ENCODE assay signal across 16 cellular contexts in genomic region chr17:21678451-21679081, GRCh38. TPM values are rescaled to one million over a fixed set of nuclear protein-coding genes. Genes with fewer than 3 reads are reported as not detected.
DNase-seq lines count a peak whose midpoint lies in the region; FAIRE-seq and TF ChIP-seq lines count a peak whose summit lies in the region.
"Had no signal": no experiment of that assay in that cellular context is flagged by ENCODE, and none has a peak within 500 bp of the region (broad histone marks: within the 10 kb centered on the region; RNA-seq: fewer than 3 reads in every experiment).

No MANE protein-coding gene starts in this region.

- peak overlapping the region; percentile 17 for H3K9ac ChIP-seq in NT2/D1 (ENCODE audit: insufficient read length, low read depth)

- H3K27ac Mint-ChIP-seq in activated T-helper 1 cell treated with anti-CD3 and anti-CD28 coated beads, Interleukin-12 subunit alpha, Interleukin-12 subunit beta, Interleukin-2, Interleukin-4 antibody, amounts not matched to agents 30 ng/mL and 10 ng/mL and 1 ng/mL, durations not matched to agents 14 hours and 24 hours and 36 hours: no peak overlapping the region
- H3K27ac Mint-ChIP-seq: activated CD4-positive, alpha-beta memory T cell treated with anti-CD3 and anti-CD28 coated beads, Interleukin-2, amount 10 ng/mL, durations not matched to agents 7 days and 5 days; CD4-positive, alpha-beta memory T cell had no signal

- H3K36me3 ChIP-seq in NT2/D1 (ENCODE audit: insufficient read depth, insufficient read length, low read length): no peaks in the 10 kb centered on the region
- H3K36me3 ChIP-seq in osteoblast (ENCODE audit: insufficient read depth, low read length): no peaks in the 10 kb centered on the region
- H3K36me3 ChIP-seq in small intestine (ENCODE audit: control insufficient read depth in 2 of 2, insufficient read depth in 2 of 2, low read length in 2 of 2): no peaks in the 10 kb centered on the region
- H3K36me3 ChIP-seq: left ventricle myocardium inferior, SJSA1, transverse colon had no signal

- in situ Hi-C loops in G401 (cut with HindIII; ENCODE audit: low sequenced_read_pairs): no loop called here

- H3K27ac ChIP-seq in osteoblast (ENCODE audit: low read depth, low read length) (no peak overlapping the region), small intestine (ENCODE audit: low read depth in 1 of 2, low read length in 1 of 2) (no peak overlapping the region)
- H3K27ac ChIP-seq: left ventricle myocardium inferior, SJSA1, transverse colon had no signal

- H3K9me3 Mint-ChIP-seq in activated T-helper 1 cell treated with anti-CD3 and anti-CD28 coated beads, Interleukin-12 subunit alpha, Interleukin-12 subunit beta, Interleukin-2, Interleukin-4 antibody, amounts not matched to agents 30 ng/mL and 10 ng/mL and 1 ng/mL, durations not matched to agents 14 hours and 24 hours and 36 hours: peaks cover 13% of the 10 kb centered on the region

- H3K4me3 ChIP-seq in NT2/D1 (ENCODE audit: insufficient read length, low read depth) (no peak overlapping the region), osteoblast (ENCODE audit: insufficient read depth, low read length) (no peak overlapping the region), small intestine (ENCODE audit: low read depth in 1 of 2, low read length in 2 of 2) (no peak overlapping the region)
- H3K4me3 ChIP-seq: left ventricle myocardium inferior, SJSA1, transverse colon had no signal

- peak; percentile 51 for DNase-seq in NCI-H146 (lab: John Stamatoyannopoulos, UW)
- no peak for DNase-seq in NCI-H146 treated with DMSO at 0.1 percent for 48 hours (lab: John Stamatoyannopoulos, UW; ENCODE audit: unreplicated experiment)
- peak; percentile 59 for DNase-seq in G401 (ENCODE audit: low spot score)
- no peak for DNase-seq in NT2/D1 (ENCODE audit: low read depth, low spot score)
- peak; percentile 77 for DNase-seq in osteoblast (ENCODE audit: insufficient read length, low spot score, missing footprints)
- DNase-seq in small intestine: no peak
- no peak for DNase-seq in activated T-helper 1 cell treated with anti-CD3 and anti-CD28 coated beads, Interleukin-12 subunit alpha, Interleukin-12 subunit beta, Interleukin-2, Interleukin-4 antibody, amounts not matched to agents 30 ng/mL and 10 ng/mL and 1 ng/mL, durations not matched to agents 14 hours and 24 hours and 36 hours (ENCODE audit: low spot score)
- no peak for DNase-seq in foreskin melanocyte
- DNase-seq: activated CD4-positive, alpha-beta memory T cell treated with anti-CD3 and anti-CD28 coated beads, Interleukin-2, amount 10 ng/mL, durations not matched to agents 7 days and 5 days; left ventricle myocardium inferior; naive B cell; NCI-H446; transverse colon had no signal

- intact Hi-C loops in activated T-helper 1 cell treated with anti-CD3 and anti-CD28 coated beads, Interleukin-12 subunit alpha, Interleukin-12 subunit beta, Interleukin-2, Interleukin-4 antibody, amounts not matched to agents 30 ng/mL and 10 ng/mL and 1 ng/mL, durations not matched to agents 14 hours and 24 hours and 36 hours (cut with micrococcal nuclease): no loop called here

- H3K4me2 ChIP-seq in osteoblast (ENCODE audit: insufficient read depth, low read length): no peak overlapping the region

- no peaks in the 10 kb centered on the region for H4K20me1 ChIP-seq in osteoblast (ENCODE audit: insufficient read depth, low read length)

- no peaks in the 10 kb centered on the region for H3K79me2 ChIP-seq in osteoblast (ENCODE audit: insufficient read depth, low read length)

- no peak for FAIRE-seq in small intestine (lab: Jason Lieb, UNC)
- FAIRE-seq: A204.1 had no signal

- H3K36me3 Mint-ChIP-seq in activated T-helper 1 cell treated with anti-CD3 and anti-CD28 coated beads, Interleukin-12 subunit alpha, Interleukin-12 subunit beta, Interleukin-2, Interleukin-4 antibody, amounts not matched to agents 30 ng/mL and 10 ng/mL and 1 ng/mL, durations not matched to agents 14 hours and 24 hours and 36 hours (ENCODE audit: low read depth): no peaks in the 10 kb centered on the region
- H3K36me3 Mint-ChIP-seq: CD4-positive, alpha-beta memory T cell had no signal

- no peak overlapping the region for H2AFZ ChIP-seq in osteoblast (ENCODE audit: low read length)

- WGBS in small intestine, 3 donors: 55 to 62% (median 59%) methylated on average over 41 of the region's 41 CpGs

- H3K27me3 ChIP-seq in NT2/D1 (ENCODE audit: insufficient read depth, insufficient read length): peaks cover 17% of the 10 kb centered on the region
- H3K27me3 ChIP-seq in osteoblast (ENCODE audit: insufficient read depth, low read length): no peaks in the 10 kb centered on the region
- H3K27me3 ChIP-seq in small intestine (ENCODE audit: control insufficient read depth in 2 of 2, insufficient read depth in 2 of 2, low read length in 2 of 2): no peaks in the 10 kb centered on the region
- H3K27me3 ChIP-seq: SJSA1, transverse colon had no signal

- peaks cover 3% of the 10 kb centered on the region for H3K4me1 ChIP-seq in NT2/D1 (ENCODE audit: insufficient read depth, insufficient read length)
- H3K4me1 ChIP-seq in osteoblast (ENCODE audit: insufficient read depth, low read length): no peaks in the 10 kb centered on the region
- no peaks in the 10 kb centered on the region for H3K4me1 ChIP-seq in small intestine (ENCODE audit: control insufficient read depth in 2 of 2, insufficient read depth in 1 of 2, low read depth in 1 of 2, low read length in 1 of 2)
- H3K4me1 ChIP-seq: left ventricle myocardium inferior, SJSA1, transverse colon had no signal

- TF ChIP-seq CTCF in osteoblast (IDR thresholded peaks at IDR 0.05; ENCODE audit: extremely low read depth, low read depth, low read length): no peak

- no peaks in the 10 kb centered on the region for H3K4me1 Mint-ChIP-seq in activated T-helper 1 cell treated with anti-CD3 and anti-CD28 coated beads, Interleukin-12 subunit alpha, Interleukin-12 subunit beta, Interleukin-2, Interleukin-4 antibody, amounts not matched to agents 30 ng/mL and 10 ng/mL and 1 ng/mL, durations not matched to agents 14 hours and 24 hours and 36 hours (ENCODE audit: low read depth)
- H3K4me1 Mint-ChIP-seq: activated CD4-positive, alpha-beta memory T cell treated with anti-CD3 and anti-CD28 coated beads, Interleukin-2, amount 10 ng/mL, durations not matched to agents 7 days and 5 days; CD4-positive, alpha-beta memory T cell had no signal

- H3K27me3 Mint-ChIP-seq in activated T-helper 1 cell treated with anti-CD3 and anti-CD28 coated beads, Interleukin-12 subunit alpha, Interleukin-12 subunit beta, Interleukin-2, Interleukin-4 antibody, amounts not matched to agents 30 ng/mL and 10 ng/mL and 1 ng/mL, durations not matched to agents 14 hours and 24 hours and 36 hours (ENCODE audit: insufficient read depth): no peaks in the 10 kb centered on the region
- H3K27me3 Mint-ChIP-seq: activated CD4-positive, alpha-beta memory T cell treated with anti-CD3 and anti-CD28 coated beads, Interleukin-2, amount 10 ng/mL, durations not matched to agents 7 days and 5 days; CD4-positive, alpha-beta memory T cell; naive B cell had no signal

- H3K9me3 ChIP-seq in NT2/D1 (ENCODE audit: insufficient read depth, low read length) (no peaks in the 10 kb centered on the region; the same call in 1 of the 2 replicates), osteoblast (ENCODE audit: low read depth, low read length) (no peaks in the 10 kb centered on the region), small intestine (ENCODE audit: control insufficient read depth, low read depth) (peaks cover 2% of the 10 kb centered on the region)
- H3K9me3 ChIP-seq: left ventricle myocardium inferior, SJSA1, transverse colon had no signal

- no peak overlapping the region for H3K4me3 Mint-ChIP-seq in activated T-helper 1 cell treated with anti-CD3 and anti-CD28 coated beads, Interleukin-12 subunit alpha, Interleukin-12 subunit beta, Interleukin-2, Interleukin-4 antibody, amounts not matched to agents 30 ng/mL and 10 ng/mL and 1 ng/mL, durations not matched to agents 14 hours and 24 hours and 36 hours
- H3K4me3 Mint-ChIP-seq: activated CD4-positive, alpha-beta memory T cell treated with anti-CD3 and anti-CD28 coated beads, Interleukin-2, amount 10 ng/mL, durations not matched to agents 7 days and 5 days; CD4-positive, alpha-beta memory T cell; naive B cell had no signal

RNA-seq across cellular contexts. Expression of gene KCNJ18, which starts 13.8 kb away (rescaled TPM):
- total RNA-seq in G401 (2014; rRNA removed; shearing (Covaris generic)): not detected in 2 replicates
- not detected in 2 replicates for total RNA-seq in osteoblast
- polyA plus RNA-seq in small intestine: not detected
- total RNA-seq in activated T-helper 1 cell treated with anti-CD3 and anti-CD28 coated beads, Interleukin-12 subunit alpha, Interleukin-12 subunit beta, Interleukin-2, Interleukin-4 antibody, amounts not matched to agents 30 ng/mL and 10 ng/mL and 1 ng/mL, durations not matched to agents 14 hours and 24 hours and 36 hours: not detected in 2 replicates
- total RNA-seq: activated CD4-positive, alpha-beta memory T cell treated with anti-CD3 and anti-CD28 coated beads, Interleukin-2, amount 10 ng/mL, durations not matched to agents 7 days and 5 days; CD4-positive, alpha-beta memory T cell; left ventricle myocardium inferior; SJSA1; transverse colon had no signal
- polyA plus RNA-seq: CD4-positive, alpha-beta memory T cell had no signal

Comparison
In these comparisons a context has a peak if more than half of its experiments do, and no peak if none do; other contexts are left out.
1. DNase-seq: peak in NCI-H146 (single experiment), G401 (single experiment) and osteoblast (single experiment); none in NCI-H146 treated with DMSO at 0.1 percent for 48 hours (single experiment), NT2/D1 (single experiment), small intestine (single experiment), activated T-helper 1 cell treated with anti-CD3 and anti-CD28 coated beads, Interleukin-12 subunit alpha, Interleukin-12 subunit beta, Interleukin-2, Interleukin-4 antibody, amounts not matched to agents 30 ng/mL and 10 ng/mL and 1 ng/mL, durations not matched to agents 14 hours and 24 hours and 36 hours (single experiment) and foreskin melanocyte (single experiment).